Comparison of ENCODE assay signal across 19 cellular contexts in genomic region chr20:37886851-37887297, GRCh38. TPM values are rescaled to one million over a fixed set of nuclear protein-coding genes. Genes with fewer than 3 reads are reported as not detected.
A peak's percentile ranks its signal among the peaks of the same experiment; 100 is the strongest.
DNase-seq lines count a peak whose midpoint lies in the region; ATAC-seq, FAIRE-seq and TF ChIP-seq lines count a peak whose summit lies in the region.
"Had no signal": no experiment of that assay in that cellular context is flagged by ENCODE, and none has a peak within 500 bp of the region (broad histone marks: within the 10 kb centered on the region; RNA-seq: fewer than 3 reads in every experiment).

No MANE protein-coding gene starts in this region.

- H3K4me1 ChIP-seq in GM12878 (ENCODE audit: control insufficient read depth, insufficient read depth, low read length) (peaks cover 3% of the 10 kb centered on the region; the same call in 1 of the 2 replicates), neuronal stem cell (ENCODE audit: control insufficient read depth in 2 of 2, insufficient read depth in 1 of 2, low read depth in 1 of 2, low read length in 2 of 2) (peaks cover 0 to 6% of the 10 kb centered on the region in 2 donors), kidney (ENCODE audit: control insufficient read depth in 1 of 2, insufficient read depth in 1 of 2, low read depth in 1 of 2, low read length in 2 of 2) (no peaks in the 10 kb centered on the region)
- H3K4me1 ChIP-seq in CD8-positive, alpha-beta T cell (ENCODE audit: insufficient read depth, low read length): no peaks in the 10 kb centered on the region
- H3K4me1 ChIP-seq: neural progenitor cell had no signal

- CTCF ChIA-PET in GM12878 (lab: Yijun Ruan, JAX): no interaction called here
- CTCF ChIA-PET in CD8-positive, alpha-beta T cell (lab: Charles Lee): no interaction called here

- H4K8ac ChIP-seq in neuronal stem cell (ENCODE audit: low read depth, low read length): no peak overlapping the region

- H3K9me3 Mint-ChIP-seq in CD8-positive, alpha-beta T cell: no peaks in the 10 kb centered on the region
- H3K9me3 Mint-ChIP-seq: dendritic cell treated with granulocyte-macrophage colony-stimulating factor and Interleukin-4, amounts not matched to agents 40 ng/mL and 50 ng/mL, for 4 days; neural progenitor cell; stimulated activated memory B cell treated with anti-CD40 and anti-IgM and Interleukin-4, amounts not matched to agents 10 μg/mL and 1 μg/mL and 100 μg/mL, for 72 hours had no signal

- no peak overlapping the region for H3K4me3 Mint-ChIP-seq in CD8-positive, alpha-beta T cell
- H3K4me3 Mint-ChIP-seq: dendritic cell treated with granulocyte-macrophage colony-stimulating factor and Interleukin-4, amounts not matched to agents 40 ng/mL and 50 ng/mL, for 4 days; neural progenitor cell; stimulated activated memory B cell treated with anti-CD40 and anti-IgM and Interleukin-4, amounts not matched to agents 10 μg/mL and 1 μg/mL and 100 μg/mL, for 72 hours had no signal

- POLR2A ChIA-PET in GM12878 (lab: Charles Lee): no interaction called here
- POLR2A ChIA-PET in CD8-positive, alpha-beta T cell (lab: Charles Lee): no interaction called here

- peak overlapping the region; percentile 15 for H2BK5ac ChIP-seq in neuronal stem cell (ENCODE audit: low read length)

- no peak for TF ChIP-seq RAD21 in GM12878 (IDR thresholded peaks at IDR 0.05; ENCODE audit: insufficient read depth, low read depth, low read length)

- H3K9ac ChIP-seq in GM12878 (ENCODE audit: control insufficient read depth, insufficient read depth, low read length) (no peak overlapping the region), neuronal stem cell (ENCODE audit: low read depth, low read length, poor library complexity) (no peak overlapping the region), kidney (ENCODE audit: low read length in 2 of 2) (no peak overlapping the region)
- H3K9ac ChIP-seq: neural progenitor cell had no signal

- H3K27ac ChIP-seq in GM12878 (ENCODE audit: control insufficient read depth, insufficient read depth) (no peak overlapping the region), neuronal stem cell (replicated peaks; ENCODE audit: low read length) (no peak overlapping the region), kidney (ENCODE audit: low read depth in 2 of 2, low read length in 2 of 2) (no peak overlapping the region)
- no peak overlapping the region for H3K27ac ChIP-seq in CD8-positive, alpha-beta T cell (ENCODE audit: low read depth, low read length)
- H3K27ac ChIP-seq: C4-2B, neural progenitor cell, sigmoid colon had no signal

- H3K4me3 ChIP-seq in GM12878: no peak overlapping the region
- no peak overlapping the region for H3K4me3 ChIP-seq in neuronal stem cell (ENCODE audit: low read length in 2 of 2)
- H3K4me3 ChIP-seq in kidney (ENCODE audit: low read length in 2 of 2): no peak overlapping the region
- H3K4me3 ChIP-seq in CD8-positive, alpha-beta T cell (ENCODE audit: low read depth, low read length): no peak overlapping the region
- H3K4me3 ChIP-seq: neural progenitor cell, sigmoid colon had no signal

- H3K36me3 Mint-ChIP-seq in CD8-positive, alpha-beta T cell: no peaks in the 10 kb centered on the region
- H3K36me3 Mint-ChIP-seq: neural progenitor cell; stimulated activated memory B cell treated with anti-CD40 and anti-IgM and Interleukin-4, amounts not matched to agents 10 μg/mL and 1 μg/mL and 100 μg/mL, for 72 hours had no signal

- no peak for FAIRE-seq in GM12878 (lab: Jason Lieb, UNC)
- no peak for FAIRE-seq in kidney (lab: Jason Lieb, UNC)
- FAIRE-seq in GM19239 (lab: Jason Lieb, UNC): no peak
- FAIRE-seq: G401.6 had no signal

- H2BK120ac ChIP-seq in neuronal stem cell (ENCODE audit: low read depth, low read length): peak overlapping the region; percentile 13

- H4K91ac ChIP-seq in neuronal stem cell (ENCODE audit: low read depth, low read length, poor library complexity): no peak overlapping the region

- no peak overlapping the region for H3K23ac ChIP-seq in neuronal stem cell (ENCODE audit: low read depth, low read length, poor library complexity)

- RAD21 ChIA-PET in GM12878 (lab: Charles Lee; ENCODE audit: unreplicated experiment): no interaction called here

- H3K27me3 ChIP-seq in GM12878 (replicated peaks in 1 of 2; ENCODE audit: control insufficient read depth in 2 of 2, insufficient read depth in 2 of 2, low read length in 1 of 2): no peaks in the 10 kb centered on the region
- H3K27me3 ChIP-seq in neuronal stem cell (ENCODE audit: control insufficient read depth in 3 of 3, insufficient read depth in 3 of 3, low read depth in 1 of 3, low read length in 3 of 3): no peaks in the 10 kb centered on the region
- no peaks in the 10 kb centered on the region for H3K27me3 ChIP-seq in CD8-positive, alpha-beta T cell (ENCODE audit: insufficient read depth, low read length)
- H3K27me3 ChIP-seq: neural progenitor cell, sigmoid colon had no signal

- H3K36me3 ChIP-seq in GM12878 (ENCODE audit: control insufficient read depth in 2 of 2, insufficient read depth in 2 of 2, low read length in 1 of 2) (no peaks in the 10 kb centered on the region), neuronal stem cell (replicated peaks in 1 of 2; ENCODE audit: control insufficient read depth in 2 of 2, insufficient read depth in 2 of 2, low read length in 2 of 2) (no peaks in the 10 kb centered on the region), kidney (ENCODE audit: control insufficient read depth in 1 of 2, insufficient read depth in 2 of 2, low read length in 2 of 2) (no peaks in the 10 kb centered on the region)
- H3K36me3 ChIP-seq in CD8-positive, alpha-beta T cell (ENCODE audit: insufficient read depth, low read length): no peaks in the 10 kb centered on the region
- H3K36me3 ChIP-seq: neural progenitor cell, sigmoid colon had no signal

- peak; percentile 71 for ATAC-seq in GM12878
- ATAC-seq in CD8-positive, alpha-beta T cell: no peak
- ATAC-seq: stimulated activated memory B cell treated with anti-CD40 and anti-IgM and Interleukin-4, amounts not matched to agents 10 μg/mL and 1 μg/mL and 100 μg/mL, for 72 hours had no signal

- no peak for TF ChIP-seq CTCF in GM12878 (IDR thresholded peaks at IDR 0.05 in 2 of 3, conservative IDR thresholded peaks at IDR 0.05 in 1 of 3; ENCODE audit: control insufficient read depth in 2 of 3, extremely low read depth in 1 of 3, insufficient read depth in 1 of 3, low read depth in 3 of 3, low read length in 3 of 3)
- TF ChIP-seq CTCF in kidney (IDR thresholded peaks at IDR 0.05; ENCODE audit: borderline replicate concordance, extremely low read depth, insufficient read depth): no peak
- no peak for TF ChIP-seq CTCF in CD8-positive, alpha-beta T cell (IDR thresholded peaks at IDR 0.05)

- no peaks in the 10 kb centered on the region for H3K27me3 Mint-ChIP-seq in CD8-positive, alpha-beta T cell (ENCODE audit: low read depth)
- H3K27me3 Mint-ChIP-seq: stimulated activated memory B cell treated with anti-CD40 and anti-IgM and Interleukin-4, amounts not matched to agents 10 μg/mL and 1 μg/mL and 100 μg/mL, for 72 hours had no signal

- H3K14ac ChIP-seq in neuronal stem cell (ENCODE audit: low read length): no peak overlapping the region

- H3K18ac ChIP-seq in neuronal stem cell (ENCODE audit: low read length): no peak overlapping the region

- no peaks in the 10 kb centered on the region for H4K20me1 ChIP-seq in GM12878 (ENCODE audit: control insufficient read depth, insufficient read depth)

- no peak for TF ChIP-seq POLR2A in GM12878 (IDR thresholded peaks at IDR 0.05; ENCODE audit: low read depth, low read length)

- H3K9me3 ChIP-seq in GM12878 (replicated peaks; ENCODE audit: control insufficient read depth, insufficient read depth, low read length) (no peaks in the 10 kb centered on the region), neuronal stem cell (replicated peaks in 1 of 2; ENCODE audit: control insufficient read depth in 2 of 2, insufficient read depth in 1 of 2, low read depth in 1 of 2, low read length in 2 of 2) (peaks cover 0 to 3% of the 10 kb centered on the region in 2 donors), kidney (ENCODE audit: control insufficient read depth in 1 of 2, low read length in 2 of 2) (no peaks in the 10 kb centered on the region)
- H3K9me3 ChIP-seq in CD8-positive, alpha-beta T cell (ENCODE audit: low read length): no peaks in the 10 kb centered on the region
- H3K9me3 ChIP-seq: sigmoid colon had no signal

- H3K79me2 ChIP-seq in GM12878 (ENCODE audit: control insufficient read depth, insufficient read depth, low read length): no peaks in the 10 kb centered on the region

- WGBS in GM12878 (ENCODE audit: insufficient coverage, insufficient replicate concordance, low lambda C conversion rate, missing lambda C conversion rate): 53% methylated on average over 4 of the region's 4 CpGs
- WGBS in neuronal stem cell (ENCODE audit: extremely low coverage in 2 of 2, insufficient read length in 2 of 2, insufficient replicate concordance in 1 of 2), 2 donors: no CpG with 5 or more reads among the region's 4 CpGs

- H3K4ac ChIP-seq in neuronal stem cell (ENCODE audit: low read length): no peak overlapping the region

- peak; percentile 48 for DNase-seq in EH (ENCODE audit: low read depth)
- DNase-seq in M059J (ENCODE audit: low read depth): peak; percentile 51
- DNase-seq in GM12878 (ENCODE audit: low read depth, low spot score): peak; percentile 9
- no peak for DNase-seq in neuronal stem cell (ENCODE audit: low spot score)
- no peak for DNase-seq in kidney
- no peak for DNase-seq in GM19239 (ENCODE audit: insufficient read length, low spot score)
- DNase-seq in NCI-H510A treated with DMSO at 0.1 percent for 48 hours (lab: John Stamatoyannopoulos, UW): no peak
- DNase-seq in CD8-positive, alpha-beta T cell: no peak
- DNase-seq: activated T-cell treated with anti-CD3 and anti-CD28 coated beads, Interleukin-2, amount 50 U/mL, for 48 hours; H7; mesenchymal stem cell; sigmoid colon had no signal

- H3K27ac Mint-ChIP-seq in CD8-positive, alpha-beta T cell: no peak overlapping the region
- H3K27ac Mint-ChIP-seq: dendritic cell treated with granulocyte-macrophage colony-stimulating factor and Interleukin-4, amounts not matched to agents 40 ng/mL and 50 ng/mL, for 4 days; stimulated activated memory B cell treated with anti-CD40 and anti-IgM and Interleukin-4, amounts not matched to agents 10 μg/mL and 1 μg/mL and 100 μg/mL, for 72 hours had no signal

- SMC1A ChIA-PET in GM12878 (lab: Charles Lee; ENCODE audit: uncharacterized antibody, unreplicated experiment): no interaction called here

- no peaks in the 10 kb centered on the region for H3K79me1 ChIP-seq in neuronal stem cell (ENCODE audit: low read depth, low read length)

- H2BK15ac ChIP-seq in neuronal stem cell (ENCODE audit: low read length): no peak overlapping the region

- TF ChIP-seq EP300 in GM12878 (IDR thresholded peaks at IDR 0.05; ENCODE audit: borderline replicate concordance in 1 of 2, control insufficient read depth in 1 of 2, low read depth in 2 of 2, low read length in 2 of 2): no peak

- H2AFZ ChIP-seq in GM12878 (ENCODE audit: control insufficient read depth, low read depth, low read length) (no peak overlapping the region), neuronal stem cell (ENCODE audit: low read length) (no peak overlapping the region)
- H2AFZ ChIP-seq: neural progenitor cell had no signal

- H2BK12ac ChIP-seq in neuronal stem cell (ENCODE audit: low read length): no peak overlapping the region

- intact Hi-C loops in GM12878 (cut with micrococcal nuclease; ENCODE audit: unreplicated experiment): no loop called here
- intact Hi-C loops in kidney (cut with DNase I): no loop called here
- intact Hi-C loops in CD8-positive, alpha-beta T cell (cut with DNase I, micrococcal nuclease): no loop called here

- in situ Hi-C loops in GM12878 (cut with MboI): no loop called here

- no peaks in the 10 kb centered on the region for H3K4me1 Mint-ChIP-seq in CD8-positive, alpha-beta T cell (ENCODE audit: low read depth)

- H3K4me2 ChIP-seq in GM12878 (ENCODE audit: control insufficient read depth, insufficient read depth): no peak overlapping the region
- H3K4me2 ChIP-seq in neuronal stem cell (ENCODE audit: insufficient read depth, low read length, poor library complexity, severe bottlenecking): no peak overlapping the region
- H3K4me2 ChIP-seq: neural progenitor cell had no signal

- no TSS peak for BruUV-seq in GM12878 (replicated peaks; lab: Mats Ljungman, UMichigan)

- no peak overlapping the region for H2AK5ac ChIP-seq in neuronal stem cell (ENCODE audit: low read depth, low read length)

RNA-seq across cellular contexts. Expression of gene VSTM2L, which starts 16.1 kb away (rescaled TPM):
- 1.0 and 4.2 TPM in 2 replicates for total RNA-seq in M059J (2014; rRNA removed; shearing (Covaris generic))
- total RNA-seq in GM12878 (2013; cell fraction: nucleolus; rRNA removed): not detected in 2 replicates
- total RNA-seq in GM12878 (2014; rRNA removed): 0.65 and 1.3 TPM in 2 replicates
- total RNA-seq in GM12878 (2014; rRNA removed; fragmentation: Illumina TruSeq; extraction: Trizol): 0.22 and 0.23 TPM in 2 replicates
- 1.3 and 1.5 TPM in 2 replicates for total RNA-seq in GM12878 (2021)
- polyA plus RNA-seq in GM12878 (2011; ENCODE audit: low read depth): not detected
- polyA plus RNA-seq in GM12878 (2011; rRNA removed): not detected in 2 replicates
- not detected in 2 replicates for polyA plus RNA-seq in GM12878 (2011; cell fraction: cytosol; rRNA removed)
- not detected in 2 replicates for polyA plus RNA-seq in GM12878 (2011; cell fraction: nucleus; rRNA removed)
- polyA plus RNA-seq in GM12878 (2012): 0.08 and 0.15 TPM in 2 replicates
- polyA plus RNA-seq in GM12878 (2014; fragmentation: Illumina TruSeq; extraction: Trizol): 0.35 TPM in 1 of 2 replicates, not detected in the other
- under 1 TPM in 1 of 2 experiments, not detected in 1; 0.05 TPM for polyA plus RNA-seq in GM12878 (2014; fragmentation: Nextera tagmentation; extraction: Ambion mirVana)
- 0.67 and 0.90 TPM in 2 replicates for polyA plus RNA-seq in GM12878 (2014; rRNA removed)
- polyA plus RNA-seq in GM12878 (2016; fragmentation: Nextera tagmentation; extraction: Ambion mirVana): under 1 TPM; 0.36 to 1.00 TPM
- polyA minus RNA-seq in GM12878 (2011; rRNA and poly(A)+ RNA removed): not detected in 2 replicates
- not detected in 2 replicates for polyA minus RNA-seq in GM12878 (2011; cell fraction: cytosol; rRNA and poly(A)+ RNA removed)
- not detected in 2 replicates for polyA minus RNA-seq in GM12878 (2011; cell fraction: nucleus; rRNA and poly(A)+ RNA removed)
- 9.1 TPM for polyA plus RNA-seq in neuronal stem cell (2013, experiment 1 of 2)
- polyA plus RNA-seq in neuronal stem cell (2013, experiment 2 of 2): 8.0 TPM
- 4.1 TPM for total RNA-seq in kidney
- 2.8 TPM for polyA plus RNA-seq in kidney (ENCODE audit: insufficient read depth, low read depth, low replicate concordance)
- not detected for total RNA-seq in CD8-positive, alpha-beta T cell
- total RNA-seq: NCI-H460; T-helper 2 cell treated with Interferon-gamma antibody and Interleukin-4, amounts not matched to agents 100 ng/mL and 5 ng/mL, for 36 hours had no signal

Comparison
In these comparisons a context has a peak if more than half of its experiments do, and no peak if none do; other contexts are left out.
1. DNase-seq: peak in EH (single experiment), M059J (single experiment) and GM12878 (single experiment); none in neuronal stem cell (single experiment), kidney (single experiment), GM19239 (single experiment), NCI-H510A treated with DMSO at 0.1 percent for 48 hours (single experiment) and CD8-positive, alpha-beta T cell (0 of 7).